ENCODE assay signal across 1 cellular context in genomic region chr10:104350146-104350635, GRCh38.
TF ChIP-seq lines count a peak whose summit lies in the region.

No MANE protein-coding gene starts in this region.

TF ChIP-seq in GM23338, 12 proteins besides CTCF, POLR2A, EP300 and RAD21:
- TF ChIP-seq, protein P1, sequence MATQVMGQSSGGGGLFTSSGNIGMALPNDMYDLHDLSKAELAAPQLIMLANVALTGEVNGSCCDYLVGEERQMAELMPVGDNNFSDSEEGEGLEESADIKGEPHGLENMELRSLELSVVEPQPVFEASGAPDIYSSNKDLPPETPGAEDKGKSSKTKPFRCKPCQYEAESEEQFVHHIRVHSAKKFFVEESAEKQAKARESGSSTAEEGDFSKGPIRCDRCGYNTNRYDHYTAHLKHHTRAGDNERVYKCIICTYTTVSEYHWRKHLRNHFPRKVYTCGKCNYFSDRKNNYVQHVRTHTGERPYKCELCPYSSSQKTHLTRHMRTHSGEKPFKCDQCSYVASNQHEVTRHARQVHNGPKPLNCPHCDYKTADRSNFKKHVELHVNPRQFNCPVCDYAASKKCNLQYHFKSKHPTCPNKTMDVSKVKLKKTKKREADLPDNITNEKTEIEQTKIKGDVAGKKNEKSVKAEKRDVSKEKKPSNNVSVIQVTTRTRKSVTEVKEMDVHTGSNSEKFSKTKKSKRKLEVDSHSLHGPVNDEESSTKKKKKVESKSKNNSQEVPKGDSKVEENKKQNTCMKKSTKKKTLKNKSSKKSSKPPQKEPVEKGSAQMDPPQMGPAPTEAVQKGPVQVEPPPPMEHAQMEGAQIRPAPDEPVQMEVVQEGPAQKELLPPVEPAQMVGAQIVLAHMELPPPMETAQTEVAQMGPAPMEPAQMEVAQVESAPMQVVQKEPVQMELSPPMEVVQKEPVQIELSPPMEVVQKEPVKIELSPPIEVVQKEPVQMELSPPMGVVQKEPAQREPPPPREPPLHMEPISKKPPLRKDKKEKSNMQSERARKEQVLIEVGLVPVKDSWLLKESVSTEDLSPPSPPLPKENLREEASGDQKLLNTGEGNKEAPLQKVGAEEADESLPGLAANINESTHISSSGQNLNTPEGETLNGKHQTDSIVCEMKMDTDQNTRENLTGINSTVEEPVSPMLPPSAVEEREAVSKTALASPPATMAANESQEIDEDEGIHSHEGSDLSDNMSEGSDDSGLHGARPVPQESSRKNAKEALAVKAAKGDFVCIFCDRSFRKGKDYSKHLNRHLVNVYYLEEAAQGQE (IDR thresholded peaks at IDR 0.05; ENCODE audit: unreplicated experiment), result no peak
- TF ChIP-seq EZH2 (IDR thresholded peaks at IDR 0.05; ENCODE audit: low read depth, unreplicated experiment), result no peak
- TF ChIP-seq ZNF114 (CRISPR knock-in tag; IDR thresholded peaks at IDR 0.05), result no peak
- no peak for TF ChIP-seq ETS1 (IDR thresholded peaks at IDR 0.05)
- no peak for TF ChIP-seq POLR2AphosphoS5 (IDR thresholded peaks at IDR 0.05; ENCODE audit: low read depth)
- no peak for TF ChIP-seq STAT1 (IDR thresholded peaks at IDR 0.05; ENCODE audit: unreplicated experiment)
- no peak for TF ChIP-seq ZNF331 (CRISPR knock-in tag; IDR thresholded peaks at IDR 0.05; ENCODE audit: low read depth)
- no peak for TF ChIP-seq ZNF462 (CRISPR knock-in tag; IDR thresholded peaks at IDR 0.05)
- no peak for TF ChIP-seq EZH2phosphoT487 (IDR thresholded peaks at IDR 0.05; ENCODE audit: unreplicated experiment)
- no peak for TF ChIP-seq JUNB (IDR thresholded peaks at IDR 0.05; ENCODE audit: unreplicated experiment)
